8 cellular contexts compared by ENCODE assay signal in genomic region chr19:18292460-18292809, GRCh38. TPM values are rescaled to one million over a fixed set of nuclear protein-coding genes. Genes with fewer than 3 reads are reported as not detected.
A peak's percentile ranks its signal among the peaks of the same experiment; 100 is the strongest.
DNase-seq lines count a peak whose midpoint lies in the region; ATAC-seq and TF ChIP-seq lines count a peak whose summit lies in the region.

No MANE protein-coding gene starts in this region.

- no peaks in the 10 kb centered on the region for H3K36me3 Mint-ChIP-seq in activated naive CD4-positive, alpha-beta T cell treated with anti-CD3 and anti-CD28 coated beads, Interleukin-2, amount 50 U/mL, for 24 hours
- H3K36me3 Mint-ChIP-seq in WTC11, result no peaks in the 10 kb centered on the region

- POLR2A ChIA-PET in WTC11 (lab: Charles Lee), result interaction anchor here (0.8 to 3.1 kb wide), 12 partner anchors 9 to 124 kb away, joined by 3 to 200 read pairs (median 4); partner anchors contain the start of genes GDF15, JUND and LSM4

- peaks cover 58% of the 10 kb centered on the region for H3K4me1 Mint-ChIP-seq in activated naive CD4-positive, alpha-beta T cell treated with anti-CD3 and anti-CD28 coated beads, Interleukin-2, amount 50 U/mL, for 24 hours
- H3K4me1 Mint-ChIP-seq in WTC11, result peaks cover 46% of the 10 kb centered on the region

- peak; percentile 3 for ATAC-seq in WTC11
- ATAC-seq in GM18873 (IDR thresholded peaks at IDR 0.05; ENCODE audit: low FRiP score, unreplicated experiment), result no peak

- H3K9me3 Mint-ChIP-seq in activated naive CD4-positive, alpha-beta T cell treated with anti-CD3 and anti-CD28 coated beads, Interleukin-2, amount 50 U/mL, for 24 hours, result no peaks in the 10 kb centered on the region
- no peaks in the 10 kb centered on the region for H3K9me3 Mint-ChIP-seq in WTC11

- peak overlapping the region; percentile 76 for H3K4me3 Mint-ChIP-seq in activated naive CD4-positive, alpha-beta T cell treated with anti-CD3 and anti-CD28 coated beads, Interleukin-2, amount 50 U/mL, for 24 hours
- H3K4me3 Mint-ChIP-seq in WTC11, result peak overlapping the region; percentile 83

- CTCF ChIA-PET in WTC11 (lab: Charles Lee), result interaction anchor here (0.6 to 3.5 kb wide), 23 partner anchors 10 to 354 kb away, joined by 3 to 102 read pairs (median 6); partner anchors contain the start of genes GDF15, IQCN, JUND and LSM4

- no peaks in the 10 kb centered on the region for H3K27me3 Mint-ChIP-seq in activated naive CD4-positive, alpha-beta T cell treated with anti-CD3 and anti-CD28 coated beads, Interleukin-2, amount 50 U/mL, for 24 hours
- no peaks in the 10 kb centered on the region; the same call in 1 of the 2 replicates for H3K27me3 Mint-ChIP-seq in WTC11 (ENCODE audit: low read depth)

- H3K4me3 ChIP-seq in foreskin fibroblast (ENCODE audit: low read depth in 1 of 2, low read length in 2 of 2) (peak overlapping the region; percentile 58 to 67), skeletal muscle cell (ENCODE audit: low read depth, low read length) (peak overlapping the region; percentile 56)

- DNase-seq in activated naive CD4-positive, alpha-beta T cell treated with Interleukin-2 at 50 U/mL for 16 hours, result no peak
- peak; percentile 56 for DNase-seq in WTC11 (ENCODE audit: low spot score)
- no peak for DNase-seq in foreskin fibroblast
- no peak for DNase-seq in skeletal muscle cell (ENCODE audit: low read depth)
- DNase-seq in GM03348 (ENCODE audit: low spot score), result no peak
- DNase-seq in SHP77 (lab: John Stamatoyannopoulos, UW), result no peak

- TF ChIP-seq CTCF in WTC11 (IDR thresholded peaks at IDR 0.05) (no peak), foreskin fibroblast (IDR thresholded peaks at IDR 0.05; ENCODE audit: low read depth, low read length) (no peak)

- H3K27ac Mint-ChIP-seq in activated naive CD4-positive, alpha-beta T cell treated with anti-CD3 and anti-CD28 coated beads, Interleukin-2, amount 50 U/mL, for 24 hours, result no peak overlapping the region
- H3K27ac Mint-ChIP-seq in WTC11, result peak overlapping the region; percentile 93

TF ChIP-seq in WTC11, 78 proteins besides CTCF, POLR2A, EP300 and RAD21:
- TF ChIP-seq GTF2I (CRISPR knock-in tag; conservative IDR thresholded peaks at IDR 0.05) (peak; percentile 86), TEAD1 (CRISPR knock-in tag; IDR thresholded peaks at IDR 0.05) (no peak), ATF1 (CRISPR knock-in tag; IDR thresholded peaks at IDR 0.05) (no peak), ZNF219 (CRISPR knock-in tag; IDR thresholded peaks at IDR 0.05; ENCODE audit: borderline replicate concordance) (no peak), ZNF263 (CRISPR knock-in tag; IDR thresholded peaks at IDR 0.05; ENCODE audit: low read depth) (no peak), HMGA2 (CRISPR knock-in tag; IDR thresholded peaks at IDR 0.05) (no peak)

RNA-seq across cellular contexts. Expression of gene JUND, which starts 11.0 kb away (rescaled TPM):
- total RNA-seq in WTC11 (2021), result 121 to 137 TPM (median 133 TPM) in 3 replicates

RNA-seq across cellular contexts. Expression of gene IQCN, which starts 18.2 kb away (rescaled TPM):
- total RNA-seq in WTC11 (2021), result 0.46 to 1.0 TPM (median 0.61 TPM) in 3 replicates

RNA-seq across cellular contexts. Expression of gene LSM4, which starts 30.4 kb away (rescaled TPM):
- total RNA-seq in WTC11 (2021), result 373 to 434 TPM (median 409 TPM) in 3 replicates

RNA-seq across cellular contexts. Expression of gene PGPEP1, which starts 48.0 kb away (rescaled TPM):
- 39.2 to 68.1 TPM (median 40.8 TPM) in 3 replicates for total RNA-seq in WTC11 (2021)
